Comparison of ENCODE assay signal across 9 cellular contexts in the genomic region with DNA sequence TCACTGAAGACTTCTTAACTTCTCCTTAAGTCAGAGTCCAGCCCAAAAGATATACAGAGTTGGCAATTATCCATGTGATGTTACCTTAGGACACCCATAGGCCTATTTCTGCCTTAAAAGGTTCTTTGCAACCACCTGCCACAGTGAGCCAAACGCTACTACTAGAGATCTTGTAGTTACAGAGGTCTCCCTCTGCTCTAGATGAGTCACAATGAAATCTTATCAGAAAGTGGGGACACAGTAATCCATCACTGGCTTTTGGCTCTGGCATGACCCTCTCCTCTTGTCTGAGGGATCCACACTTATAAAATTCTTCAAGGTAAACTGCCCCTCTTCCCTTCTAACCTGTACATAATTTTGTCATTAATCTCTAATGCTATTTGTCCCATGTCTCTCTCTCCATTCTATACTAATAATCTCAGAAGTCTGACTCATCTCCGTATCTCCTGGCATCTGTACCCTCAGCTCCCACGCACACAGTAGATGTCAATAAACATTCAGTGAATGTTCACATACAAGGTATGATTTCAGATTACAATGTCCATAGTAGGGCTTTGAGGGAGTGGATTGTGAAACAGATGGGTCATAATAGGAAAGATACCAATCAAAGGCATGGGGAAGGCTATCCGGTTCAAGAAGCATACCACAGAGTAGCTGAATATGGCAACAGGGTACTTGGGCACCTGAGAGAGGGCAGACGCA.
DNase-seq lines count a peak whose midpoint lies in the region; ATAC-seq and TF ChIP-seq lines count a peak whose summit lies in the region.
"Had no signal": no experiment of that assay in that cellular context is flagged by ENCODE, and none has a peak within 500 bp of the region (broad histone marks: within the 10 kb centered on the region; RNA-seq: fewer than 3 reads in every experiment).

No MANE protein-coding gene starts in this region.

- DNase-seq in activated naive CD4-positive, alpha-beta T cell treated with Interleukin-2 at 50 U/mL for 16 hours, result peak; percentile 42
- no peak for DNase-seq in activated naive CD4-positive, alpha-beta T cell treated with anti-CD3 and anti-CD28 coated beads, Interleukin-2, amount 10 ng/mL, durations not matched to agents 7 days and 5 days
- no peak for DNase-seq in activated naive CD8-positive, alpha-beta T cell treated with anti-CD3 and anti-CD28 coated beads, Interleukin-2, amount 50 U/mL, for 24 hours
- DNase-seq in stimulated activated naive CD8-positive, alpha-beta T cell treated with anti-CD3 and anti-CD28 coated beads, Interleukin-15, amount 100 ng/mL, for 72 hours, result peak in 1 of 2 donors; percentile 28
- no peak for DNase-seq in osteoblast (ENCODE audit: insufficient read length, low spot score, missing footprints)
- no peak for DNase-seq in RKO (ENCODE audit: low spot score)
- DNase-seq in NCI-H82 treated with DMSO at 0.1 percent for 48 hours (lab: John Stamatoyannopoulos, UW; ENCODE audit: unreplicated experiment), result no peak

- no peaks in the 10 kb centered on the region for H3K9me3 Mint-ChIP-seq in activated naive CD4-positive, alpha-beta T cell treated with anti-CD3 and anti-CD28 coated beads, Interleukin-2, amount 10 ng/mL, durations not matched to agents 7 days and 5 days
- no peaks in the 10 kb centered on the region for H3K9me3 Mint-ChIP-seq in activated naive CD8-positive, alpha-beta T cell treated with anti-CD3 and anti-CD28 coated beads, Interleukin-2, amount 50 U/mL, for 24 hours
- H3K9me3 Mint-ChIP-seq in stimulated activated naive CD8-positive, alpha-beta T cell treated with anti-CD3 and anti-CD28 coated beads, Interleukin-15, amount 100 ng/mL, for 72 hours, result no peaks in the 10 kb centered on the region

- H3K9me3 ChIP-seq in osteoblast (ENCODE audit: low read depth, low read length), result no peaks in the 10 kb centered on the region
- H3K9me3 ChIP-seq: BLaER1 had no signal

- TF ChIP-seq CTCF in osteoblast (IDR thresholded peaks at IDR 0.05; ENCODE audit: extremely low read depth, low read depth, low read length), result no peak

- H3K4me1 Mint-ChIP-seq in activated naive CD4-positive, alpha-beta T cell treated with anti-CD3 and anti-CD28 coated beads, Interleukin-2, amount 10 ng/mL, durations not matched to agents 7 days and 5 days, result peaks cover 38% of the 10 kb centered on the region
- H3K4me1 Mint-ChIP-seq in activated naive CD8-positive, alpha-beta T cell treated with anti-CD3 and anti-CD28 coated beads, Interleukin-2, amount 50 U/mL, for 24 hours, result peaks cover 70% of the 10 kb centered on the region
- H3K4me1 Mint-ChIP-seq in stimulated activated naive CD8-positive, alpha-beta T cell treated with anti-CD3 and anti-CD28 coated beads, Interleukin-15, amount 100 ng/mL, for 72 hours, result peaks cover 80% of the 10 kb centered on the region

- peaks cover 2% of the 10 kb centered on the region for H3K79me2 ChIP-seq in osteoblast (ENCODE audit: insufficient read depth, low read length)

- H3K36me3 Mint-ChIP-seq in activated naive CD4-positive, alpha-beta T cell treated with anti-CD3 and anti-CD28 coated beads, Interleukin-2, amount 10 ng/mL, durations not matched to agents 7 days and 5 days, result peaks cover 4% of the 10 kb centered on the region
- peaks cover 8% of the 10 kb centered on the region for H3K36me3 Mint-ChIP-seq in activated naive CD8-positive, alpha-beta T cell treated with anti-CD3 and anti-CD28 coated beads, Interleukin-2, amount 50 U/mL, for 24 hours (ENCODE audit: low read depth)

- H3K4me3 ChIP-seq in osteoblast (ENCODE audit: insufficient read depth, low read length), result no peak overlapping the region
- H3K4me3 ChIP-seq: BLaER1 had no signal

- no peak overlapping the region for H3K27ac ChIP-seq in osteoblast (ENCODE audit: low read depth, low read length)
- H3K27ac ChIP-seq: BLaER1 had no signal

- no peak overlapping the region for H3K4me2 ChIP-seq in osteoblast (ENCODE audit: insufficient read depth, low read length)
- H3K4me2 ChIP-seq: BLaER1 had no signal

- H4K20me1 ChIP-seq in osteoblast (ENCODE audit: insufficient read depth, low read length), result peaks cover 16% of the 10 kb centered on the region
- H4K20me1 ChIP-seq: BLaER1 had no signal

- peaks cover 12% of the 10 kb centered on the region for H3K4me1 ChIP-seq in osteoblast (ENCODE audit: insufficient read depth, low read length)

- H3K4me3 Mint-ChIP-seq in activated naive CD4-positive, alpha-beta T cell treated with anti-CD3 and anti-CD28 coated beads, Interleukin-2, amount 10 ng/mL, durations not matched to agents 7 days and 5 days, result no peak overlapping the region
- no peak overlapping the region for H3K4me3 Mint-ChIP-seq in activated naive CD8-positive, alpha-beta T cell treated with anti-CD3 and anti-CD28 coated beads, Interleukin-2, amount 50 U/mL, for 24 hours
- H3K4me3 Mint-ChIP-seq in stimulated activated naive CD8-positive, alpha-beta T cell treated with anti-CD3 and anti-CD28 coated beads, Interleukin-15, amount 100 ng/mL, for 72 hours, result peak overlapping the region; percentile 3 to 8

- H3K36me3 ChIP-seq in osteoblast (ENCODE audit: insufficient read depth, low read length), result no peaks in the 10 kb centered on the region
- H3K36me3 ChIP-seq: BLaER1 had no signal

- no peak overlapping the region for H2AFZ ChIP-seq in osteoblast (ENCODE audit: low read length)

- no peak overlapping the region for H3K27ac Mint-ChIP-seq in activated naive CD4-positive, alpha-beta T cell treated with anti-CD3 and anti-CD28 coated beads, Interleukin-2, amount 10 ng/mL, durations not matched to agents 7 days and 5 days
- H3K27ac Mint-ChIP-seq in activated naive CD8-positive, alpha-beta T cell treated with anti-CD3 and anti-CD28 coated beads, Interleukin-2, amount 50 U/mL, for 24 hours, result peak overlapping the region; percentile 15
- H3K27ac Mint-ChIP-seq in stimulated activated naive CD8-positive, alpha-beta T cell treated with anti-CD3 and anti-CD28 coated beads, Interleukin-15, amount 100 ng/mL, for 72 hours, result peak overlapping the region in 1 of 2 donors; percentile 47

- H3K27me3 ChIP-seq in osteoblast (ENCODE audit: insufficient read depth, low read length), result no peaks in the 10 kb centered on the region
- H3K27me3 ChIP-seq: BLaER1 had no signal

- no peaks in the 10 kb centered on the region for H3K27me3 Mint-ChIP-seq in activated naive CD4-positive, alpha-beta T cell treated with anti-CD3 and anti-CD28 coated beads, Interleukin-2, amount 10 ng/mL, durations not matched to agents 7 days and 5 days
- no peaks in the 10 kb centered on the region for H3K27me3 Mint-ChIP-seq in activated naive CD8-positive, alpha-beta T cell treated with anti-CD3 and anti-CD28 coated beads, Interleukin-2, amount 50 U/mL, for 24 hours
- H3K27me3 Mint-ChIP-seq in stimulated activated naive CD8-positive, alpha-beta T cell treated with anti-CD3 and anti-CD28 coated beads, Interleukin-15, amount 100 ng/mL, for 72 hours, result no peaks in the 10 kb centered on the region

- ATAC-seq in HG03196 (IDR thresholded peaks at IDR 0.05; ENCODE audit: unreplicated experiment), result peak; percentile 35
- ATAC-seq in activated naive CD8-positive, alpha-beta T cell treated with anti-CD3 and anti-CD28 coated beads, Interleukin-2, amount 50 U/mL, for 24 hours, result peak; percentile 52
- ATAC-seq in stimulated activated naive CD8-positive, alpha-beta T cell treated with anti-CD3 and anti-CD28 coated beads, Interleukin-15, amount 100 ng/mL, for 72 hours, result peak; percentile 70

- CTCF ChIA-PET in activated naive CD4-positive, alpha-beta T cell treated with anti-CD3 and anti-CD28 coated beads, Interleukin-2, amount 10 ng/mL, durations not matched to agents 7 days and 5 days (lab: Charles Lee), result interaction anchor here (0.7 kb wide), 1 partner anchor 18 kb away, joined by 3 read pairs; no protein-coding TSS in a partner anchor

Comparison
In these comparisons a context has a peak if more than half of its experiments do, and no peak if none do; other contexts are left out.
1. H3K4me3 Mint-ChIP-seq: peak in stimulated activated naive CD8-positive, alpha-beta T cell treated with anti-CD3 and anti-CD28 coated beads, Interleukin-15, amount 100 ng/mL, for 72 hours (2 of 2); none in activated naive CD4-positive, alpha-beta T cell treated with anti-CD3 and anti-CD28 coated beads, Interleukin-2, amount 10 ng/mL, durations not matched to agents 7 days and 5 days (single experiment) and activated naive CD8-positive, alpha-beta T cell treated with anti-CD3 and anti-CD28 coated beads, Interleukin-2, amount 50 U/mL, for 24 hours (single experiment).
2. Peak in every context shown above with its lines, with median percentiles within 50 percentile points of each other: ATAC-seq.